ENCODE assay signal across 8 cellular contexts in genomic region chr9:6412572-6413364, GRCh38. TPM values are rescaled to one million over a fixed set of nuclear protein-coding genes. Genes with fewer than 3 reads are reported as not detected.
DNase-seq lines count a peak whose midpoint lies in the region; TF ChIP-seq lines count a peak whose summit lies in the region.

Gene UHRF2, plus strand, starts transcription at chr9:6413199. Its CDS starts 292 bp downstream, at chr9:6413491.

- peaks cover 7% of the 10 kb centered on the region for H3K9me3 Mint-ChIP-seq in neural progenitor cell

- H3K4me2 ChIP-seq in MM.1S (ENCODE audit: low read depth, low read length) (peak within 1 kb of the TSS; percentile 98), neural progenitor cell (peak within 1 kb of the TSS; percentile 87)

- peaks cover 7% of the 10 kb centered on the region; the same call in 1 of the 2 replicates for H3K27me3 ChIP-seq in HAP-1 (ENCODE audit: low read depth)
- no peaks in the 10 kb centered on the region for H3K27me3 ChIP-seq in MM.1S (replicated peaks; ENCODE audit: insufficient read depth, low read length)
- H3K27me3 ChIP-seq in neural progenitor cell: peaks cover 7% of the 10 kb centered on the region

- TF ChIP-seq CTCF in MM.1S (IDR thresholded peaks at IDR 0.05; ENCODE audit: low read length): no peak
- TF ChIP-seq CTCF in foreskin fibroblast (IDR thresholded peaks at IDR 0.05; ENCODE audit: low read depth, low read length): no peak
- TF ChIP-seq CTCF in neural progenitor cell (IDR thresholded peaks at IDR 0.05): no peak

- H3K9ac ChIP-seq in ES-I3 (ENCODE audit: low read depth, low read length) (peak within 1 kb of the TSS; percentile 98), MM.1S (ENCODE audit: low read length) (peak within 1 kb of the TSS; percentile 99), neural progenitor cell (peak within 1 kb of the TSS; percentile 89)

- H3K4me1 ChIP-seq in ES-I3 (ENCODE audit: insufficient read depth, low read length) (no peaks in the 10 kb centered on the region), HAP-1 (peaks cover 21% of the 10 kb centered on the region), MM.1S (ENCODE audit: low read length) (peaks cover 21% of the 10 kb centered on the region), neural progenitor cell (peaks cover 15% of the 10 kb centered on the region)

- H3K27ac ChIP-seq in MM.1S (ENCODE audit: low read length) (peak within 1 kb of the TSS; percentile 100), neural progenitor cell (peak within 1 kb of the TSS; percentile 78)

- peaks cover 18% of the 10 kb centered on the region for H3K36me3 Mint-ChIP-seq in neural progenitor cell

- H3K4me1 Mint-ChIP-seq in neural progenitor cell: peaks cover 15% of the 10 kb centered on the region

- H4K20me1 ChIP-seq in MM.1S (ENCODE audit: insufficient read depth, low read length) (peaks cover 22% of the 10 kb centered on the region), neural progenitor cell (ENCODE audit: low read depth) (peaks cover 41% of the 10 kb centered on the region)

- H3F3A ChIP-seq in MM.1S (ENCODE audit: insufficient read depth, low read length) (peaks cover 17% of the 10 kb centered on the region), neural progenitor cell (ENCODE audit: low read depth) (peaks cover 14% of the 10 kb centered on the region)

- H3K36me3 ChIP-seq in ES-I3 (ENCODE audit: insufficient read depth, low read length) (no peaks in the 10 kb centered on the region), HAP-1 (replicated peaks) (peaks cover 4% of the 10 kb centered on the region), MM.1S (replicated peaks; ENCODE audit: insufficient read depth, low read length) (peaks cover 6% of the 10 kb centered on the region; the same call in 1 of the 2 replicates), neural progenitor cell (no peaks in the 10 kb centered on the region)

- peak within 1 kb of the TSS; percentile 33 for H3K27ac Mint-ChIP-seq in neural progenitor cell

- H3K9me3 ChIP-seq in ES-I3 (ENCODE audit: control insufficient read depth, insufficient read depth, low read length) (no peaks in the 10 kb centered on the region), HAP-1 (no peaks in the 10 kb centered on the region; the same call in 1 of the 2 replicates), MM.1S (replicated peaks; ENCODE audit: insufficient read depth, low read length) (no peaks in the 10 kb centered on the region), neural progenitor cell (ENCODE audit: low read depth) (no peaks in the 10 kb centered on the region)

- H3K4me3 ChIP-seq in HAP-1: peak within 1 kb of the TSS; percentile 77
- peak within 1 kb of the TSS; percentile 91 for H3K4me3 ChIP-seq in MM.1S (ENCODE audit: low read length)
- peak within 1 kb of the TSS; percentile 76 to 85 for H3K4me3 ChIP-seq in foreskin fibroblast (ENCODE audit: low read depth in 1 of 2, low read length in 2 of 2)
- H3K4me3 ChIP-seq in neural progenitor cell: peak within 1 kb of the TSS; percentile 99

- H2AFZ ChIP-seq in MM.1S (ENCODE audit: low read length): peak within 1 kb of the TSS; percentile 84
- peak within 1 kb of the TSS; percentile 86 for H2AFZ ChIP-seq in neural progenitor cell (replicated peaks)

- in situ Hi-C loops in HAP-1 (cut with MboI; ENCODE audit: low sequenced_read_pairs): no loop called here

- DNase-seq in HAP-1 (ENCODE audit: low spot score in 2 of 2) (peak; percentile 88 to 99), MM.1S (peak; percentile 99), SIG-M5 (lab: John Stamatoyannopoulos, UW) (peak; percentile 87), activated gamma-delta T cell treated with Interleukin-2 at 50 U/mL for 16 hours (peak; percentile 99), foreskin fibroblast (peak; percentile 97 to 99), neural progenitor cell (ENCODE audit: low spot score) (peak; percentile 98), stromal cell of bone marrow (ENCODE audit: low read depth) (peak; percentile 95)

- peaks cover 4% of the 10 kb centered on the region for H3K27me3 Mint-ChIP-seq in neural progenitor cell (ENCODE audit: insufficient read depth, low read depth)

- H3K9me2 ChIP-seq in MM.1S (replicated peaks; ENCODE audit: insufficient read depth, low read length): no peaks in the 10 kb centered on the region

- H3K79me2 ChIP-seq in MM.1S (ENCODE audit: low read length) (peaks cover 45% of the 10 kb centered on the region), neural progenitor cell (ENCODE audit: low read depth) (peaks cover 46% of the 10 kb centered on the region)

- H3K4me3 Mint-ChIP-seq in neural progenitor cell: peak within 1 kb of the TSS; percentile 91

RNA-seq across cellular contexts. Expression of gene UHRF2, which starts in this region (rescaled TPM):
- total RNA-seq in neural progenitor cell (ENCODE audit: low replicate concordance): 87.1 and 114 TPM in 2 replicates

Comparison
In these comparisons a context has a peak if more than half of its experiments do, and no peak if none do; other contexts are left out.
1. Peak in every context shown above with its lines: DNase-seq, H3K4me3 ChIP-seq and H3K27ac ChIP-seq.